In genomic region chr16:66933776-66934137, GRCh38 we compare ENCODE assay signal across 8 cellular contexts. TPM values are rescaled to one million over a fixed set of nuclear protein-coding genes. Genes with fewer than 3 reads are reported as not detected.
DNase-seq lines count a peak whose midpoint lies in the region; ATAC-seq and TF ChIP-seq lines count a peak whose summit lies in the region.

No MANE protein-coding gene starts in this region.

- H4K20me1 ChIP-seq in GM23338 (replicated peaks; ENCODE audit: insufficient read depth): peaks cover 10% of the 10 kb centered on the region
- peaks cover 19% of the 10 kb centered on the region for H4K20me1 ChIP-seq in neural progenitor cell (ENCODE audit: low read depth)

- H2AFZ ChIP-seq in GM23338 (peak overlapping the region; percentile 93), neural progenitor cell (replicated peaks) (peak overlapping the region; percentile 90)

- H3K9me3 Mint-ChIP-seq in GM23338: no peaks in the 10 kb centered on the region
- H3K9me3 Mint-ChIP-seq in neural progenitor cell: no peaks in the 10 kb centered on the region

- H3K4me3 ChIP-seq in A673 (ENCODE audit: low read depth, low read length, poor library complexity, severe bottlenecking) (peak overlapping the region; percentile 80), GM23338 (peak overlapping the region; percentile 91), dorsolateral prefrontal cortex (peak overlapping the region; percentile 61 to 100 (median 98)), neural progenitor cell (peak overlapping the region; percentile 85), urinary bladder (ENCODE audit: low read depth, low read length) (peak overlapping the region; percentile 83)

- H3K27ac ChIP-seq in A673 (ENCODE audit: low read depth, low read length, poor library complexity, severe bottlenecking) (peak overlapping the region; percentile 92), GM23338 (ENCODE audit: low read depth) (no peak overlapping the region), dorsolateral prefrontal cortex (peak overlapping the region; percentile 59 to 97 (median 89)), neural progenitor cell (no peak overlapping the region), urinary bladder (ENCODE audit: low read depth) (peak overlapping the region; percentile 83)

- WGBS in urinary bladder: 2% methylated on average over 12 of the region's 12 CpGs

- H3K4me1 Mint-ChIP-seq in GM23338: peaks cover 12% of the 10 kb centered on the region
- H3K4me1 Mint-ChIP-seq in neural progenitor cell: peaks cover 32% of the 10 kb centered on the region

- no peak; the same call in 2 of the 3 replicates for ATAC-seq in GM23338
- no peak for ATAC-seq in SK-N-SH treated with all-trans-retinoic acid at 6 μM for 48 hours

- H3K27ac Mint-ChIP-seq in GM23338: peak overlapping the region; percentile 87
- peak overlapping the region; percentile 42 for H3K27ac Mint-ChIP-seq in neural progenitor cell

- H3K27me3 ChIP-seq in A673 (replicated peaks; ENCODE audit: insufficient read depth, low read depth, low read length, poor library complexity) (no peaks in the 10 kb centered on the region), GM23338 (ENCODE audit: insufficient read depth) (peaks cover 27% of the 10 kb centered on the region), dorsolateral prefrontal cortex (no peaks in the 10 kb centered on the region), neural progenitor cell (peaks cover 9% of the 10 kb centered on the region)

- H3K27me3 Mint-ChIP-seq in GM23338 (ENCODE audit: insufficient read depth, low read depth, poor library complexity) (peaks cover 38% of the 10 kb centered on the region), neural progenitor cell (ENCODE audit: insufficient read depth, low read depth) (peaks cover 2% of the 10 kb centered on the region)

- intact Hi-C loops in A673 (cut with micrococcal nuclease; ENCODE audit: unreplicated experiment): no loop called here
- intact Hi-C loops in dorsolateral prefrontal cortex (cut with DNase I): no loop called here

- POLR2A ChIA-PET in A673 (lab: Charles Lee; ENCODE audit: low non-redundant PET): interaction anchor here (0.6 kb wide), 1 partner anchor 156 kb away, joined by 3 read pairs; no protein-coding TSS in a partner anchor

- TF ChIP-seq CTCF in A673 (conservative IDR thresholded peaks at IDR 0.05; ENCODE audit: low read depth, low read length) (no peak), GM23338 (conservative IDR thresholded peaks at IDR 0.05; ENCODE audit: low read depth in 2 of 2) (no peak), dorsolateral prefrontal cortex (IDR thresholded peaks at IDR 0.05 in 54 of 56, conservative IDR thresholded peaks at IDR 0.05 in 2 of 56; ENCODE audit: low read depth in 1 of 56, partially characterized antibody in 56 of 56) (no peak), neural progenitor cell (IDR thresholded peaks at IDR 0.05) (no peak)

- no peaks in the 10 kb centered on the region for H3K9me2 ChIP-seq in GM23338 (ENCODE audit: insufficient read depth)

- H3K36me3 ChIP-seq in A673 (ENCODE audit: insufficient read depth, low read length, poor library complexity, severe bottlenecking) (no peaks in the 10 kb centered on the region), GM23338 (ENCODE audit: insufficient read depth) (no peaks in the 10 kb centered on the region), neural progenitor cell (no peaks in the 10 kb centered on the region), urinary bladder (ENCODE audit: insufficient read depth) (no peaks in the 10 kb centered on the region)

- peaks cover 5% of the 10 kb centered on the region; the same call in 1 of the 3 replicates for H3K36me3 Mint-ChIP-seq in GM23338 (ENCODE audit: low read depth)
- peaks cover 9% of the 10 kb centered on the region for H3K36me3 Mint-ChIP-seq in neural progenitor cell

- TSS peak; percentile 62 for BruUV-seq in A673 (replicated peaks; lab: Mats Ljungman, UMichigan)

- no peaks in the 10 kb centered on the region for H3K9me3 ChIP-seq in A673 (ENCODE audit: low read depth, low read length, poor library complexity, severe bottlenecking)
- no peaks in the 10 kb centered on the region for H3K9me3 ChIP-seq in neural progenitor cell (ENCODE audit: low read depth)

- peak overlapping the region; percentile 76 for H3K9ac ChIP-seq in neural progenitor cell

- peaks cover 21% of the 10 kb centered on the region for H3K4me1 ChIP-seq in A673 (ENCODE audit: insufficient read depth, low read length, poor library complexity, severe bottlenecking)
- peaks cover 8% of the 10 kb centered on the region for H3K4me1 ChIP-seq in GM23338 (ENCODE audit: insufficient read depth)
- peaks cover 10% of the 10 kb centered on the region for H3K4me1 ChIP-seq in neural progenitor cell
- H3K4me1 ChIP-seq in urinary bladder (ENCODE audit: insufficient read depth): no peaks in the 10 kb centered on the region

- DNase-seq in A673 (ENCODE audit: low spot score) (no peak), GM23338 (ENCODE audit: low spot score) (no peak), dorsolateral prefrontal cortex (peak in 1 of 10 donors; percentile 24), neural progenitor cell (ENCODE audit: low spot score) (no peak), occipital lobe (lab: John Stamatoyannopoulos, UW) (no peak), NCI-H774 (lab: John Stamatoyannopoulos, UW) (no peak)

- H3F3A ChIP-seq in GM23338 (replicated peaks; ENCODE audit: low read depth) (0 out of 2 replicates have a peak, but pooled peaks cover 6% of the 10 kb centered on the region), neural progenitor cell (ENCODE audit: low read depth) (no peaks in the 10 kb centered on the region)

- H3K4me2 ChIP-seq in GM23338 (peak overlapping the region; percentile 96), neural progenitor cell (peak overlapping the region; percentile 93)

- H3K79me2 ChIP-seq in GM23338 (replicated peaks; ENCODE audit: insufficient read depth) (peaks cover 3% of the 10 kb centered on the region; the same call in 1 of the 2 replicates), neural progenitor cell (ENCODE audit: low read depth) (peaks cover 9% of the 10 kb centered on the region)

- peak overlapping the region; percentile 98 for H3K4me3 Mint-ChIP-seq in GM23338
- H3K4me3 Mint-ChIP-seq in neural progenitor cell: peak overlapping the region; percentile 96

- CTCF ChIA-PET in A673 (lab: Charles Lee): no interaction called here

TF ChIP-seq in GM23338, 12 proteins besides CTCF, POLR2A, EP300 and RAD21 (continues in another document):
- TF ChIP-seq EZH2 (IDR thresholded peaks at IDR 0.05; ENCODE audit: low read depth, unreplicated experiment): no peak

TF ChIP-seq in SK-N-SH treated with all-trans-retinoic acid at 6 μM for 48 hours, 23 proteins besides CTCF, POLR2A, EP300 and RAD21:
- TF ChIP-seq CREB5 (CRISPR knock-in tag; IDR thresholded peaks at IDR 0.05; ENCODE audit: low read depth) (peak; percentile 41; the same call in 1 of the 2 replicates), RARB (CRISPR knock-in tag; IDR thresholded peaks at IDR 0.05) (no peak)
TF ChIP-seq in SK-N-SH treated with all-trans-retinoic acid at 6 μM for 48 hours: peak in this region for 1.

RNA-seq across cellular contexts. Expression of gene CIAO2B, which starts 0.4 kb away (rescaled TPM):
- 97.4 and 108 TPM in 2 replicates for total RNA-seq in A673 (2021)
- 85.0 and 92.4 TPM in 2 replicates for total RNA-seq in GM23338 (2014; rRNA removed; shearing (Covaris generic))
- polyA plus RNA-seq in GM23338 (2016; fragmentation: Nextera tagmentation; extraction: Ambion mirVana): 181 and 189 TPM in 2 replicates
- total RNA-seq in dorsolateral prefrontal cortex: 10 to 100 TPM; 52.1 to 95.9 (median 74.6) TPM
- total RNA-seq in neural progenitor cell (ENCODE audit: low replicate concordance): 55.5 and 76.0 TPM in 2 replicates
- total RNA-seq in urinary bladder: 52.0 TPM
- 174 TPM for polyA plus RNA-seq in urinary bladder
- total RNA-seq in occipital lobe: 80.5 TPM

RNA-seq across cellular contexts. Expression of gene CES2, which starts 1.6 kb away (rescaled TPM):
- total RNA-seq in A673 (2021): 37.6 and 39.8 TPM in 2 replicates
- total RNA-seq in GM23338 (2014; rRNA removed; shearing (Covaris generic)): 8.2 and 9.3 TPM in 2 replicates
- polyA plus RNA-seq in GM23338 (2016; fragmentation: Nextera tagmentation; extraction: Ambion mirVana): 4.3 and 5.0 TPM in 2 replicates
- 10 to 100 TPM; 22.8 to 59.4 (median 39.9) TPM for total RNA-seq in dorsolateral prefrontal cortex
- total RNA-seq in neural progenitor cell (ENCODE audit: low replicate concordance): 11.1 and 20.9 TPM in 2 replicates
- total RNA-seq in urinary bladder: 12.9 TPM
- 32.5 TPM for polyA plus RNA-seq in urinary bladder
- total RNA-seq in occipital lobe: 24.6 TPM

RNA-seq across cellular contexts. Expression of gene RRAD, which starts 8.4 kb away (rescaled TPM):
- total RNA-seq in A673 (2021) (0.19 and 0.28 TPM in 2 replicates), dorsolateral prefrontal cortex (10 to 100 TPM in 2 of 120 experiments, 1 to 10 TPM in 108, under 1 TPM in 10; 0.55 to 13.8 (median 2.0) TPM), neural progenitor cell (ENCODE audit: low replicate concordance) (0.12 and 0.24 TPM in 2 replicates), urinary bladder (7.0 TPM), occipital lobe (0.94 TPM)
- not detected in 2 replicates for total RNA-seq in GM23338 (2014; rRNA removed; shearing (Covaris generic))
- polyA plus RNA-seq in GM23338 (2016; fragmentation: Nextera tagmentation; extraction: Ambion mirVana) (0.18 and 0.52 TPM in 2 replicates), urinary bladder (26.1 TPM)

RNA-seq across cellular contexts. Expression of gene CDH16, which starts 15.1 kb away (rescaled TPM):
- total RNA-seq in A673 (2021) (not detected in 2 replicates), dorsolateral prefrontal cortex (under 1 TPM in 1 of 120 experiments, not detected in 119; 0.60 TPM), neural progenitor cell (ENCODE audit: low replicate concordance) (not detected in 2 replicates), urinary bladder (not detected), occipital lobe (not detected)
- not detected in 2 replicates for total RNA-seq in GM23338 (2014; rRNA removed; shearing (Covaris generic))
- polyA plus RNA-seq in GM23338 (2016; fragmentation: Nextera tagmentation; extraction: Ambion mirVana) (not detected in 2 replicates), urinary bladder (not detected)

RNA-seq across cellular contexts. Expression of gene CES3, which starts 27.3 kb away (rescaled TPM):
- total RNA-seq in A673 (2021) (3.0 and 3.9 TPM in 2 replicates), dorsolateral prefrontal cortex (10 to 100 TPM in 6 of 120 experiments, 1 to 10 TPM in 114; 1.3 to 16.1 (median 5.8) TPM), neural progenitor cell (ENCODE audit: low replicate concordance) (5.7 and 13.4 TPM in 2 replicates), urinary bladder (not detected), occipital lobe (0.78 TPM)
- total RNA-seq in GM23338 (2014; rRNA removed; shearing (Covaris generic)): 0.66 and 1.0 TPM in 2 replicates
- polyA plus RNA-seq in GM23338 (2016; fragmentation: Nextera tagmentation; extraction: Ambion mirVana) (0.55 and 0.92 TPM in 2 replicates), urinary bladder (0.19 TPM)

Comparison
In these comparisons a context has a peak if more than half of its experiments do, and no peak if none do; other contexts are left out.
1. H3K27ac ChIP-seq: peak in A673 (single experiment), dorsolateral prefrontal cortex (59 of 59) and urinary bladder (single experiment); none in GM23338 (single experiment) and neural progenitor cell (single experiment).
2. Peak in every context shown above with its lines, with median percentiles within 50 percentile points of each other: H3K4me3 ChIP-seq.